In genomic region chr5:108381955-108382783, GRCh38 we compare ENCODE assay signal across 1 cellular context.
TF ChIP-seq lines count a peak whose summit lies in the region.

FBXL17 (minus strand) TSS chr5:108382098.

TF ChIP-seq in HepG2, 621 proteins besides CTCF, POLR2A, EP300 and RAD21 (continued from another document and continues in another):
- TF ChIP-seq ZNF276 (CRISPR knock-in tag; IDR thresholded peaks at IDR 0.05; ENCODE audit: low read depth) (peak; percentile 91), ZNF761 (CRISPR knock-in tag; conservative IDR thresholded peaks at IDR 0.05) (peak; percentile 53), SNAI1 (CRISPR knock-in tag; IDR thresholded peaks at IDR 0.05; ENCODE audit: borderline replicate concordance) (peak; percentile 37; the same call in 1 of the 2 replicates), ONECUT2 (CRISPR knock-in tag; IDR thresholded peaks at IDR 0.05) (0 out of 2 replicates have a peak, but pooled peaks have one; percentile 48), YEATS2 (CRISPR knock-in tag; IDR thresholded peaks at IDR 0.05; ENCODE audit: borderline replicate concordance) (peak; percentile 76), MEF2D (CRISPR knock-in tag; IDR thresholded peaks at IDR 0.05) (peak; percentile 87), CCAR2 (optimal IDR thresholded peaks at IDR 0.05; ENCODE audit: low read depth, low read length) (no peak), ZBTB20 (CRISPR knock-in tag; IDR thresholded peaks at IDR 0.05; ENCODE audit: borderline replicate concordance, low read depth) (peak; percentile 70; the same call in 1 of the 2 replicates), EHMT2 (IDR thresholded peaks at IDR 0.05; ENCODE audit: borderline replicate concordance, low read depth, low read length) (no peak), PHF8 (CRISPR knock-in tag; IDR thresholded peaks at IDR 0.05) (peak; percentile 79), ZNF337 (CRISPR knock-in tag; IDR thresholded peaks at IDR 0.05; ENCODE audit: borderline replicate concordance, low read depth) (no peak), ZFP36L2 (CRISPR knock-in tag; IDR thresholded peaks at IDR 0.05) (no peak), TGIF2 (CRISPR knock-in tag; IDR thresholded peaks at IDR 0.05) (peak; percentile 94), ZNF616 (CRISPR knock-in tag; IDR thresholded peaks at IDR 0.05; ENCODE audit: low read depth) (peak; percentile 87; the same call in 1 of the 2 replicates), SATB2 (CRISPR knock-in tag; IDR thresholded peaks at IDR 0.05) (peak; percentile 91), AKNA (CRISPR knock-in tag; IDR thresholded peaks at IDR 0.05; ENCODE audit: borderline replicate concordance) (0 out of 2 replicates have a peak, but pooled peaks have one; percentile 88), ZSCAN9 (CRISPR knock-in tag; IDR thresholded peaks at IDR 0.05; ENCODE audit: borderline replicate concordance) (peak; percentile 88), SRY (CRISPR knock-in tag; IDR thresholded peaks at IDR 0.05) (peak; percentile 20; the same call in 1 of the 2 replicates), RARG (CRISPR knock-in tag; IDR thresholded peaks at IDR 0.05; ENCODE audit: low read depth) (no peak), JUN (CRISPR knock-in tag; IDR thresholded peaks at IDR 0.05) (no peak), ZNF615 (CRISPR knock-in tag; IDR thresholded peaks at IDR 0.05; ENCODE audit: borderline replicate concordance) (peak; percentile 57; the same call in 1 of the 2 replicates), SIX1 (CRISPR knock-in tag; IDR thresholded peaks at IDR 0.05; ENCODE audit: borderline replicate concordance) (no peak), THRA (CRISPR knock-in tag; IDR thresholded peaks at IDR 0.05; ENCODE audit: borderline replicate concordance) (peak; percentile 62), SOX5 (CRISPR knock-in tag; IDR thresholded peaks at IDR 0.05; ENCODE audit: borderline replicate concordance) (peak; percentile 48; the same call in 1 of the 2 replicates), STAG1 (CRISPR knock-in tag; IDR thresholded peaks at IDR 0.05) (no peak), TFDP2 (CRISPR knock-in tag; IDR thresholded peaks at IDR 0.05) (peak; percentile 90), KMT2A (CRISPR knock-in tag; IDR thresholded peaks at IDR 0.05) (no peak; the same call in 1 of the 2 replicates), LCORL (IDR thresholded peaks at IDR 0.05) (no peak), LCORL (CRISPR knock-in tag; IDR thresholded peaks at IDR 0.05) (no peak), ZBTB46 (CRISPR knock-in tag; IDR thresholded peaks at IDR 0.05; ENCODE audit: borderline replicate concordance) (no peak), ZNF598 (CRISPR knock-in tag; IDR thresholded peaks at IDR 0.05; ENCODE audit: borderline replicate concordance) (no peak), ZHX1 (CRISPR knock-in tag; IDR thresholded peaks at IDR 0.05; ENCODE audit: low read depth) (peak; percentile 82; the same call in 1 of the 2 replicates), TFDP1 (CRISPR knock-in tag; IDR thresholded peaks at IDR 0.05; ENCODE audit: borderline replicate concordance) (peak; percentile 94), TEAD2 (CRISPR knock-in tag; IDR thresholded peaks at IDR 0.05) (0 out of 2 replicates have a peak, but pooled peaks have one; percentile 90), ZNF747 (CRISPR knock-in tag; IDR thresholded peaks at IDR 0.05; ENCODE audit: borderline replicate concordance) (no peak), FOXK2 (IDR thresholded peaks at IDR 0.05) (no peak), ZNF451 (CRISPR knock-in tag; IDR thresholded peaks at IDR 0.05) (peak; percentile 30; the same call in 1 of the 2 replicates), ZNF546 (CRISPR knock-in tag; conservative IDR thresholded peaks at IDR 0.05) (no peak; the same call in 1 of the 2 replicates), SMYD3 (CRISPR knock-in tag; IDR thresholded peaks at IDR 0.05) (peak; percentile 94), ZNF749 (CRISPR knock-in tag; IDR thresholded peaks at IDR 0.05; ENCODE audit: borderline replicate concordance) (peak; percentile 92; the same call in 1 of the 2 replicates), MIER2 (CRISPR knock-in tag; IDR thresholded peaks at IDR 0.05) (no peak; the same call in 1 of the 2 replicates), SALL2 (CRISPR knock-in tag; IDR thresholded peaks at IDR 0.05) (peak; percentile 93), RFXANK (CRISPR knock-in tag; IDR thresholded peaks at IDR 0.05) (0 out of 2 replicates have a peak, but pooled peaks have one; percentile 64), ZNF251 (CRISPR knock-in tag; IDR thresholded peaks at IDR 0.05) (peak; percentile 89; the same call in 1 of the 2 replicates), ZFP1 (CRISPR knock-in tag; IDR thresholded peaks at IDR 0.05) (no peak), ZNF3 (CRISPR knock-in tag; IDR thresholded peaks at IDR 0.05) (no peak), MTA3 (CRISPR knock-in tag; IDR thresholded peaks at IDR 0.05) (no peak), KDM5A (IDR thresholded peaks at IDR 0.05; ENCODE audit: borderline replicate concordance, low read length) (peak; percentile 21; the same call in 1 of the 2 replicates), HMG20B (CRISPR knock-in tag; conservative IDR thresholded peaks at IDR 0.05) (peak; percentile 78), ZFP62 (CRISPR knock-in tag; IDR thresholded peaks at IDR 0.05) (no peak), CHCHD3 (CRISPR knock-in tag; IDR thresholded peaks at IDR 0.05) (no peak), PCBP2 (optimal IDR thresholded peaks at IDR 0.05; ENCODE audit: low read depth, low read length, poor library complexity, severe bottlenecking) (no peak), POLR2G (IDR thresholded peaks at IDR 0.05; ENCODE audit: low read depth, low read length) (peak; percentile 89), ZNF768 (CRISPR knock-in tag; IDR thresholded peaks at IDR 0.05) (peak; percentile 53; the same call in 1 of the 2 replicates), PAWR (CRISPR knock-in tag; IDR thresholded peaks at IDR 0.05; ENCODE audit: borderline replicate concordance) (no peak), MIXL1 (CRISPR knock-in tag; IDR thresholded peaks at IDR 0.05) (peak; percentile 75), ZNF850 (CRISPR knock-in tag; conservative IDR thresholded peaks at IDR 0.05) (no peak), HNF4G (IDR thresholded peaks at IDR 0.05; ENCODE audit: borderline replicate concordance, low read depth, low read length) (no peak), HNF4G (CRISPR knock-in tag; IDR thresholded peaks at IDR 0.05; ENCODE audit: borderline replicate concordance, low read depth) (no peak; the same call in 1 of the 2 replicates), ZNF124 (CRISPR knock-in tag; IDR thresholded peaks at IDR 0.05) (peak; percentile 76; the same call in 1 of the 2 replicates), ZNF34 (CRISPR knock-in tag; IDR thresholded peaks at IDR 0.05; ENCODE audit: borderline replicate concordance) (peak; percentile 80; the same call in 1 of the 2 replicates)
